In the genomic region with DNA sequence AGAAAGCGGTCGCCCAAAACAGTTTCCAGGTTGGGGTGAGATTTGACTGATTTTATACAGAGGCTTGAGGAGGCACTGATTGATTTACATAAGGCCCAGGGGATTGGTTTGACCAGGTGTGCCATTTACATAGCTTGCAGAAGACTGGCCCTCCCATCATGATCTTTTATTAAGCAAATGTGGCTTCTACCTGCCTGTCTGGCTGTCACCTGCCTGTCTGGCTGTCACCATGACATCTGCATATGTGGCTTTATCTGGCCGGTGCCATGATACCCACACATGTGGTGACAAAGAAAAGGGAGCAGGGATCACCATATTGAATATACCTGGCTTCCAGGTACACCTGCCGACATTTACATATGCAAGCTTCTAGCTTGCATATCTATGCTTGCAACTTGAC, we compare ENCODE assay signal across 20 cellular contexts. TPM values are rescaled to one million over a fixed set of nuclear protein-coding genes. Genes with fewer than 3 reads are reported as not detected.
DNase-seq lines count a peak whose midpoint lies in the region; ATAC-seq, FAIRE-seq and TF ChIP-seq lines count a peak whose summit lies in the region.
"Had no signal": no experiment of that assay in that cellular context is flagged by ENCODE, and none has a peak within 500 bp of the region (broad histone marks: within the 10 kb centered on the region; RNA-seq: fewer than 3 reads in every experiment).

No MANE protein-coding gene starts in this region.

- no CpG with 5 or more reads among the region's 4 CpGs for WGBS in iPS DF 6.9 (ENCODE audit: insufficient coverage, insufficient read length)
- 86 to 89% methylated on average over 4 of the region's 4 CpGs for WGBS in body of pancreas, 2 donors

- TF ChIP-seq CTCF in GM23338 (conservative IDR thresholded peaks at IDR 0.05; ENCODE audit: low read depth in 2 of 2) (no peak), body of pancreas (IDR thresholded peaks at IDR 0.05) (no peak), D721Med (IDR thresholded peaks at IDR 0.05; ENCODE audit: insufficient read depth, missing control alignments) (no peak)

- H3K27ac Mint-ChIP-seq in GM23338 = peak overlapping the region; percentile 93
- H3K27ac Mint-ChIP-seq: B cell; CD4-positive, alpha-beta T cell; HFFc6 had no signal

- H3F3A ChIP-seq in GM23338 (replicated peaks; ENCODE audit: low read depth) = peaks cover 5% of the 10 kb centered on the region; the same call in 1 of the 2 replicates

- peak overlapping the region; percentile 30; the same call in 2 of the 3 replicates for H3K4me3 Mint-ChIP-seq in GM23338
- H3K4me3 Mint-ChIP-seq: B cell; CD4-positive, alpha-beta T cell; HFFc6 had no signal

- H3K27me3 Mint-ChIP-seq in GM23338 (ENCODE audit: insufficient read depth, low read depth, poor library complexity) = peaks cover 9% of the 10 kb centered on the region

- no peak for TF ChIP-seq POLR2A in body of pancreas (IDR thresholded peaks at IDR 0.05)

- intact Hi-C loops in body of pancreas (cut with DNase I) = no loop called here

- no peaks in the 10 kb centered on the region for H3K27me3 ChIP-seq in GM23338 (ENCODE audit: insufficient read depth)
- no peaks in the 10 kb centered on the region for H3K27me3 ChIP-seq in HUES48 (ENCODE audit: control insufficient read depth, insufficient read depth, low read length)
- H3K27me3 ChIP-seq in iPS DF 6.9 (ENCODE audit: control insufficient read depth, insufficient read depth, low read length) = no peaks in the 10 kb centered on the region
- H3K27me3 ChIP-seq in body of pancreas = no peaks in the 10 kb centered on the region

- H3K9me3 Mint-ChIP-seq in GM23338 = peaks cover 21% of the 10 kb centered on the region; the same call in 2 of the 3 replicates
- H3K9me3 Mint-ChIP-seq: CD4-positive, alpha-beta T cell; HFFc6 had no signal

- H3K36me3 ChIP-seq in GM23338 (ENCODE audit: insufficient read depth) (no peaks in the 10 kb centered on the region; the same call in 1 of the 2 replicates), HUES48 (ENCODE audit: control insufficient read depth, insufficient read depth, low read length) (no peaks in the 10 kb centered on the region), iPS DF 6.9 (ENCODE audit: control insufficient read depth, insufficient read depth, low read length) (no peaks in the 10 kb centered on the region), body of pancreas (replicated peaks in 1 of 2; ENCODE audit: insufficient read depth in 1 of 2, low read depth in 2 of 2) (no peaks in the 10 kb centered on the region)

- H3K4me1 ChIP-seq in GM23338 (ENCODE audit: insufficient read depth) (peaks cover 59% of the 10 kb centered on the region), HUES48 (ENCODE audit: control insufficient read depth, insufficient read depth, low read length) (peaks cover 61% of the 10 kb centered on the region), iPS DF 6.9 (ENCODE audit: control insufficient read depth, insufficient read depth, low read length) (peaks cover 4% of the 10 kb centered on the region), body of pancreas (no peaks in the 10 kb centered on the region)

- H3K27ac ChIP-seq in GM23338 (ENCODE audit: low read depth) = peak overlapping the region; percentile 89
- H3K27ac ChIP-seq in HUES48 (ENCODE audit: low read depth, low read length) = peak overlapping the region; percentile 16
- no peak overlapping the region for H3K27ac ChIP-seq in iPS DF 6.9 (ENCODE audit: low read length)
- H3K27ac ChIP-seq in body of pancreas = no peak overlapping the region

- no peak overlapping the region for H3K4me3 ChIP-seq in GM23338
- 0 out of 2 replicates have a peak overlapping the region, but pooled peaks have one; percentile 26 for H3K4me3 ChIP-seq in HUES48 (ENCODE audit: low read depth, low read length)
- no peak overlapping the region for H3K4me3 ChIP-seq in iPS DF 6.9 (ENCODE audit: low read length)
- H3K4me3 ChIP-seq in body of pancreas = no peak overlapping the region
- H3K4me3 ChIP-seq: GM12878 had no signal

- no peak for FAIRE-seq in D721Med (lab: Jason Lieb, UNC)
- FAIRE-seq: A204.1, GM12878, HTR-8/SVneo had no signal

- H3K9ac ChIP-seq in HUES48 (ENCODE audit: low read depth, low read length) = no peak overlapping the region

- H2AFZ ChIP-seq in GM23338 = no peak overlapping the region

- no peaks in the 10 kb centered on the region for H4K20me1 ChIP-seq in GM23338 (replicated peaks; ENCODE audit: insufficient read depth)

- peaks cover 17% of the 10 kb centered on the region for H3K36me3 Mint-ChIP-seq in GM23338 (ENCODE audit: low read depth)

- ATAC-seq in GM23338 (peak; percentile 92), body of pancreas (no peak)
- ATAC-seq: GM12878 had no signal

- peaks cover 44% of the 10 kb centered on the region for H3K4me1 Mint-ChIP-seq in GM23338
- H3K4me1 Mint-ChIP-seq: B cell had no signal

- H3K9me2 ChIP-seq in GM23338 (ENCODE audit: insufficient read depth) = no peaks in the 10 kb centered on the region; the same call in 1 of the 2 replicates

- peak; percentile 77 for DNase-seq in GM23338 (ENCODE audit: low spot score)
- peak; percentile 41 for DNase-seq in NCI-H526 treated with DMSO at 0.1 percent for 48 hours (lab: John Stamatoyannopoulos, UW)
- peak; percentile 76 for DNase-seq in iPS DF 6.9 (ENCODE audit: low read depth, low spot score)
- DNase-seq in body of pancreas = no peak
- DNase-seq in D721Med (ENCODE audit: insufficient read length, low spot score) = no peak
- no peak for DNase-seq in NCI-H510A (lab: John Stamatoyannopoulos, UW)
- DNase-seq: C1 segment of cervical spinal cord; Calu3; CD4-positive, alpha-beta T cell; DMS79; GOT3; HCEC 1CT; HFFc6; IMR-90 had no signal

- H3K9me3 ChIP-seq in HUES48 (ENCODE audit: control insufficient read depth, insufficient read depth, low read length) (peaks cover 4% of the 10 kb centered on the region), iPS DF 6.9 (ENCODE audit: control insufficient read depth, insufficient read depth, low read length) (no peaks in the 10 kb centered on the region), body of pancreas (no peaks in the 10 kb centered on the region)

- no peaks in the 10 kb centered on the region for H3K79me2 ChIP-seq in GM23338 (replicated peaks; ENCODE audit: insufficient read depth)

- peak overlapping the region; percentile 12 for H3K4me2 ChIP-seq in GM23338

TF ChIP-seq in GM23338, 12 proteins besides CTCF, POLR2A, EP300 and RAD21:
- TF ChIP-seq NANOG (IDR thresholded peaks at IDR 0.05; ENCODE audit: borderline replicate concordance) (peak; percentile 60), EZH2phosphoT487 (IDR thresholded peaks at IDR 0.05; ENCODE audit: unreplicated experiment) (no peak), CREB1 (CRISPR knock-in tag; IDR thresholded peaks at IDR 0.05; ENCODE audit: low read depth) (0 out of 2 replicates have a peak, but pooled peaks have one; percentile 24)

RNA-seq across cellular contexts. Expression of gene CDS1, which starts 17.0 kb away (rescaled TPM):
- 20.3 and 22.6 TPM in 2 replicates for total RNA-seq in GM23338 (2014; rRNA removed; shearing (Covaris generic))
- 8.3 and 10.0 TPM in 2 replicates for polyA plus RNA-seq in GM23338 (2016; fragmentation: Nextera tagmentation; extraction: Ambion mirVana)
- total RNA-seq in body of pancreas = 1 to 10 TPM; 5.2 to 5.9 TPM
- total RNA-seq: G401, GM12878 had no signal

Comparison
In these comparisons a context has a peak if more than half of its experiments do, and no peak if none do; other contexts are left out.
1. DNase-seq: peak in GM23338 (single experiment), NCI-H526 treated with DMSO at 0.1 percent for 48 hours (single experiment) and iPS DF 6.9 (single experiment); none in body of pancreas (0 of 4), D721Med (single experiment) and NCI-H510A (single experiment).
2. H3K27ac ChIP-seq: peak in GM23338 (single experiment) and HUES48 (single experiment); none in iPS DF 6.9 (single experiment) and body of pancreas (0 of 4).